Comparison of ENCODE assay signal across 10 cellular contexts in genomic region chr2:68643874-68644485, GRCh38. TPM values are rescaled to one million over a fixed set of nuclear protein-coding genes. Genes with fewer than 3 reads are reported as not detected.
A peak's percentile ranks its signal among the peaks of the same experiment; 100 is the strongest.
DNase-seq lines count a peak whose midpoint lies in the region; ATAC-seq, FAIRE-seq and TF ChIP-seq lines count a peak whose summit lies in the region.
"Had no signal": no experiment of that assay in that cellular context is flagged by ENCODE, and none has a peak within 500 bp of the region (broad histone marks: within the 10 kb centered on the region; RNA-seq: fewer than 3 reads in every experiment).

No MANE protein-coding gene starts in this region.

- H3K27ac ChIP-seq in left ventricle myocardium inferior (replicated peaks) (no peak overlapping the region), colonic mucosa (no peak overlapping the region), mucosa of rectum (ENCODE audit: low read depth in 2 of 2, low read length in 2 of 2) (no peak overlapping the region), urinary bladder (ENCODE audit: low read depth) (no peak overlapping the region)

- DNase-seq in left ventricle myocardium inferior (no peak), left cardiac atrium (no peak), colonic mucosa (no peak), H54 (ENCODE audit: insufficient read length, low spot score) (no peak)

- ATAC-seq in left cardiac atrium (no peak), GM18861 (IDR thresholded peaks at IDR 0.05; ENCODE audit: unreplicated experiment) (no peak), HG02623 (IDR thresholded peaks at IDR 0.05; ENCODE audit: unreplicated experiment) (no peak)

- FAIRE-seq in H54 (lab: Jason Lieb, UNC), result no peak

- 16% methylated on average over 17 of the region's 17 CpGs for WGBS in urinary bladder

- H3K9me3 ChIP-seq in left ventricle myocardium inferior (replicated peaks) (peaks cover 6% of the 10 kb centered on the region), colonic mucosa (no peaks in the 10 kb centered on the region), mucosa of rectum (ENCODE audit: control insufficient read depth in 2 of 2, low read length in 2 of 2) (no peaks in the 10 kb centered on the region)

- H3K4me1 ChIP-seq in left ventricle myocardium inferior (peaks cover 16% of the 10 kb centered on the region), colonic mucosa (peaks cover 6% of the 10 kb centered on the region), mucosa of rectum (ENCODE audit: control insufficient read depth in 2 of 2, insufficient read depth in 2 of 2, low read length in 2 of 2) (peaks cover 0 to 5% of the 10 kb centered on the region in 2 donors), urinary bladder (ENCODE audit: insufficient read depth) (no peaks in the 10 kb centered on the region)

- TF ChIP-seq CTCF in left ventricle myocardium inferior (IDR thresholded peaks at IDR 0.05; ENCODE audit: borderline replicate concordance) (no peak), colonic mucosa (IDR thresholded peaks at IDR 0.05) (no peak)

- no peak for TF ChIP-seq POLR2A in H54 (IDR thresholded peaks at IDR 0.05; ENCODE audit: low read depth, low read length)

- intact Hi-C loops in left ventricle myocardium inferior (cut with micrococcal nuclease) (no loop called here), left cardiac atrium (cut with DNase I) (no loop called here), colonic mucosa (cut with DNase I) (no loop called here)

- H3K27me3 ChIP-seq in left ventricle myocardium inferior (ENCODE audit: low read depth) (peaks cover 100% of the 10 kb centered on the region), colonic mucosa (peaks cover 25% of the 10 kb centered on the region), mucosa of rectum (ENCODE audit: control insufficient read depth in 2 of 2, insufficient read depth in 2 of 2, low read length in 2 of 2) (peaks cover 17 to 26% of the 10 kb centered on the region in 2 donors)

- no peaks in the 10 kb centered on the region for H3K36me3 ChIP-seq in left ventricle myocardium inferior
- H3K36me3 ChIP-seq in colonic mucosa, result no peaks in the 10 kb centered on the region
- no peaks in the 10 kb centered on the region for H3K36me3 ChIP-seq in mucosa of rectum (ENCODE audit: control insufficient read depth in 2 of 2, insufficient read depth in 2 of 2, low read length in 2 of 2)
- H3K36me3 ChIP-seq in urinary bladder (ENCODE audit: insufficient read depth), result no peaks in the 10 kb centered on the region

- H3K9ac ChIP-seq in colonic mucosa (ENCODE audit: low read depth in 2 of 2, low read length in 2 of 2), result no peak overlapping the region
- peak overlapping the region in 1 of 2 donors; percentile 47 for H3K9ac ChIP-seq in mucosa of rectum (ENCODE audit: low read depth in 1 of 2, low read length in 2 of 2)

- H3K4me3 ChIP-seq in left ventricle myocardium inferior (peak overlapping the region; percentile 71), colonic mucosa (peak overlapping the region; percentile 54), mucosa of rectum (ENCODE audit: low read length in 2 of 2) (peak overlapping the region; percentile 41 to 60), urinary bladder (ENCODE audit: low read depth, low read length) (peak overlapping the region; percentile 37)

RNA-seq across cellular contexts. Expression of gene PROKR1, which starts 0.6 kb away (rescaled TPM):
- total RNA-seq in left ventricle myocardium inferior (not detected), left cardiac atrium (under 1 TPM in 1 of 2 donors, not detected in 1; 0.12 TPM), colonic mucosa (under 1 TPM; 0.07 to 0.08 TPM), urinary bladder (0.69 TPM)
- polyA plus RNA-seq in urinary bladder, result 0.06 TPM
- total RNA-seq: HT1080, myocyte had no signal
